ENCODE assay signal across 18 cellular contexts in genomic region chr5:68845121-68845520, GRCh38.
DNase-seq lines count a peak whose midpoint lies in the region; ATAC-seq and TF ChIP-seq lines count a peak whose summit lies in the region.
"Had no signal": no experiment of that assay in that cellular context is flagged by ENCODE, and none has a peak within 500 bp of the region (broad histone marks: within the 10 kb centered on the region; RNA-seq: fewer than 3 reads in every experiment).

No MANE protein-coding gene starts in this region.

- CTCF ChIA-PET in PC-3 (lab: Charles Lee) = no interaction called here
- CTCF ChIA-PET in RWPE1 (lab: Yijun Ruan, JAX) = no interaction called here

- H3K36me3 ChIP-seq in PC-3 (ENCODE audit: low read depth, low read length) (no peaks in the 10 kb centered on the region), psoas muscle (ENCODE audit: insufficient read depth in 1 of 2, low read depth in 1 of 2) (no peaks in the 10 kb centered on the region)

- peaks cover 3% of the 10 kb centered on the region for H3F3A ChIP-seq in PC-3 (ENCODE audit: low read length, unreplicated experiment)

- H4K20me1 ChIP-seq in PC-3 (ENCODE audit: low read length) = no peaks in the 10 kb centered on the region

- H3K4me1 ChIP-seq in PC-3 (ENCODE audit: insufficient read depth, low read length) (peaks cover 29% of the 10 kb centered on the region), psoas muscle (no peaks in the 10 kb centered on the region)

- no peaks in the 10 kb centered on the region for H3K79me2 ChIP-seq in PC-3 (ENCODE audit: low read length)

- H2AFZ ChIP-seq in PC-3 (ENCODE audit: low read length) = no peak overlapping the region

- H3K9me2 ChIP-seq in PC-3 (replicated peaks; ENCODE audit: low read length) = no peaks in the 10 kb centered on the region

- peak; percentile 43 for ATAC-seq in PC-3
- ATAC-seq in GM18909 (IDR thresholded peaks at IDR 0.05; ENCODE audit: poor library complexity, unreplicated experiment) = no peak
- no peak for ATAC-seq in psoas muscle
- ATAC-seq: Panc1 had no signal

- intact Hi-C loops in PC-3 (cut with micrococcal nuclease) = no loop called here
- intact Hi-C loops in psoas muscle (cut with DNase I) = no loop called here

- no peak overlapping the region for H3K4me3 ChIP-seq in AG10803 (ENCODE audit: low read length)
- H3K4me3 ChIP-seq in PC-3 (ENCODE audit: low read length) = no peak overlapping the region
- no peak overlapping the region for H3K4me3 ChIP-seq in choroid plexus epithelial cell (ENCODE audit: low read depth, low read length)
- no peak overlapping the region for H3K4me3 ChIP-seq in fibroblast of villous mesenchyme (ENCODE audit: low read depth, low read length)
- no peak overlapping the region for H3K4me3 ChIP-seq in psoas muscle

- no peaks in the 10 kb centered on the region for H3K9me3 ChIP-seq in PC-3 (ENCODE audit: low read length)
- no peaks in the 10 kb centered on the region for H3K9me3 ChIP-seq in psoas muscle

- no peak overlapping the region for H3K9ac ChIP-seq in PC-3 (ENCODE audit: low read length)

- DNase-seq in AG10803 (ENCODE audit: low read depth) (peak; percentile 22), PC-3 (peak; percentile 64), choroid plexus epithelial cell (ENCODE audit: low read depth) (peak; percentile 8), fibroblast of villous mesenchyme (ENCODE audit: low read depth) (peak; percentile 25), UCSD-AML1 (lab: John Stamatoyannopoulos, UW; ENCODE audit: unreplicated experiment) (no peak), RWPE1 (ENCODE audit: low spot score) (no peak), psoas muscle (no peak)
- DNase-seq: CD4-positive, alpha-beta memory T cell; DMS79 treated with DMSO at 0.1 percent for 48 hours; GDM1; GOT3; NCI-H1092 treated with DMSO at 0.1 percent for 48 hours; NCI-H1694; NCI-H510A; NCI-H82 had no signal

- no TSS peak for BruUV-seq in PC-3 (replicated peaks; lab: Mats Ljungman, UMichigan)

- TF ChIP-seq CTCF in AG10803 (conservative IDR thresholded peaks at IDR 0.05; ENCODE audit: low read length) = no peak
- TF ChIP-seq CTCF in PC-3 (conservative IDR thresholded peaks at IDR 0.05; ENCODE audit: low read depth, low read length) = no peak
- TF ChIP-seq CTCF in choroid plexus epithelial cell (conservative IDR thresholded peaks at IDR 0.05; ENCODE audit: low read depth, low read length) = no peak
- TF ChIP-seq CTCF in fibroblast of villous mesenchyme (IDR thresholded peaks at IDR 0.05; ENCODE audit: insufficient read depth, low read depth, low read length) = no peak
- TF ChIP-seq CTCF in RWPE1 (conservative IDR thresholded peaks at IDR 0.05; ENCODE audit: low read depth) = no peak
- no peak for TF ChIP-seq CTCF in psoas muscle (IDR thresholded peaks at IDR 0.05)

- POLR2A ChIA-PET in PC-3 (lab: Charles Lee; ENCODE audit: unreplicated experiment) = no interaction called here
- POLR2A ChIA-PET in RWPE1 (lab: Yijun Ruan, JAX; ENCODE audit: low non-redundant PET) = no interaction called here

- H3K27me3 ChIP-seq in PC-3 (ENCODE audit: low read length) = no peaks in the 10 kb centered on the region
- no peaks in the 10 kb centered on the region for H3K27me3 ChIP-seq in psoas muscle (ENCODE audit: insufficient read depth in 3 of 3, low read length in 2 of 3)

- H3K27ac ChIP-seq in PC-3 (ENCODE audit: low read length) (no peak overlapping the region), RWPE1 (no peak overlapping the region), psoas muscle (no peak overlapping the region)
- H3K27ac ChIP-seq: HL-60 had no signal

- H3K4me2 ChIP-seq in PC-3 (ENCODE audit: low read length) = no peak overlapping the region

Comparison
In these comparisons a context has a peak if more than half of its experiments do, and no peak if none do; other contexts are left out.
1. DNase-seq: peak in AG10803 (single experiment), PC-3 (single experiment), choroid plexus epithelial cell (single experiment) and fibroblast of villous mesenchyme (single experiment); none in UCSD-AML1 (single experiment), RWPE1 (single experiment) and psoas muscle (0 of 2).